9 cellular contexts compared by ENCODE assay signal in the genomic region with DNA sequence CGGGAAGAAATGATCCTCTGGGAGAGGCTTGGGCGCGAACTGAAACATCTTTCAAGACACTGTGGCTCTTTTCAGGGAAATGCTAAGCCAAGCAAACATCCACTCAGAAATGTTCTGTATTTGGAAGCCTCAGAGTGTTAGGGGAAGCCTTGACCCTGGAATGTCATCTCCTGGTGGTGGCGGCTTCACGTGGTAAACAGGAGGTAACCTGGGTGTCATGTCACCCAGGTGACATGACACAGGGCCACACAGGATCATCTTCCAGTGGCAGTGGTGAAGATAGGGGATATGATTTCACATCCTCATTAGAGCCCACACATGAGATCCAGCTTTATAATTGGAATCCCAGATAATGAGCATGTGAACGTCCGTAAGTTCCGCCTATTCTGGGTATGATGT.
"Had no signal": no experiment of that assay in that cellular context is flagged by ENCODE, and none has a peak within 500 bp of the region (broad histone marks: within the 10 kb centered on the region; RNA-seq: fewer than 3 reads in every experiment).

No MANE protein-coding gene starts in this region.

- DNase-seq: activated B cell treated with CpG ODN at 0.5 μM for 24 hours; activated CD4-positive, alpha-beta T cell treated with anti-CD3 and anti-CD28 coated beads, Interleukin-2, amount 10 ng/mL, durations not matched to agents 7 days and 5 days; activated CD8-positive, alpha-beta memory T cell treated with anti-CD3 and anti-CD28 coated beads for 24 hours; activated naive CD4-positive, alpha-beta T cell treated with anti-CD3 and anti-CD28 coated beads, Interleukin-2, amount 50 U/mL, for 16 hours; effector CD8-positive, alpha-beta T cell; SHP77 treated with DMSO at 0.1 percent for 48 hours; T-helper 17 cell had no signal

- H3K79me2 ChIP-seq: hepatocyte had no signal

- H3K4me2 ChIP-seq: hepatocyte had no signal

- H3K4me3 ChIP-seq: hepatocyte had no signal

- ATAC-seq: stimulated activated effector memory CD8-positive, alpha-beta T cell treated with anti-CD3 and anti-CD28 coated beads, Interleukin-12 subunit alpha, Interleukin-12 subunit beta, amount 100 ng/mL, for 72 hours; T-helper 17 cell had no signal

- H3K27me3 ChIP-seq: hepatocyte had no signal

- H2AFZ ChIP-seq: hepatocyte had no signal

- H3K27ac ChIP-seq: hepatocyte had no signal
